Comparison of ENCODE assay signal across 8 cellular contexts in genomic region chr14:69398818-69399210, GRCh38. TPM values are rescaled to one million over a fixed set of nuclear protein-coding genes. Genes with fewer than 3 reads are reported as not detected.
A peak's percentile ranks its signal among the peaks of the same experiment; 100 is the strongest.
DNase-seq lines count a peak whose midpoint lies in the region; ATAC-seq and TF ChIP-seq lines count a peak whose summit lies in the region.

No MANE protein-coding gene starts in this region.

- no peaks in the 10 kb centered on the region for H3K9me3 ChIP-seq in Loucy (ENCODE audit: insufficient read depth, low read depth, low read length)

- peaks cover 72% of the 10 kb centered on the region for H3K4me1 ChIP-seq in Loucy (ENCODE audit: insufficient read depth, low read length, poor library complexity, severe bottlenecking)

- no peak for TF ChIP-seq CTCF in Loucy (conservative IDR thresholded peaks at IDR 0.05; ENCODE audit: low read length)

- ATAC-seq in natural killer cell treated with Interleukin-12 subunit alpha and Interleukin-12 subunit beta and Interleukin-15 and Interleukin-18, amount 100 ng/mL, for 72 hours: peak; percentile 8 to 44
- ATAC-seq in HG02870 (IDR thresholded peaks at IDR 0.05; ENCODE audit: unreplicated experiment): no peak

- no peaks in the 10 kb centered on the region for H3F3A ChIP-seq in Loucy (ENCODE audit: low read depth)

- H3K4me3 ChIP-seq in Loucy (ENCODE audit: low read length, poor library complexity, severe bottlenecking): peak overlapping the region; percentile 90

- peak overlapping the region; percentile 95 for H3K9ac ChIP-seq in Loucy (ENCODE audit: low read depth, low read length, poor library complexity, severe bottlenecking)

- no peaks in the 10 kb centered on the region for H3K27me3 Mint-ChIP-seq in activated CD4-positive, alpha-beta T cell treated with anti-CD3 and anti-CD28 coated beads, Interleukin-2, amount 10 ng/mL, durations not matched to agents 7 days and 5 days
- H3K27me3 Mint-ChIP-seq in natural killer cell treated with Interleukin-12 subunit alpha and Interleukin-12 subunit beta and Interleukin-15 and Interleukin-18, amount 100 ng/mL, for 72 hours: no peaks in the 10 kb centered on the region

- H3K4me3 Mint-ChIP-seq in activated CD4-positive, alpha-beta T cell treated with anti-CD3 and anti-CD28 coated beads, Interleukin-2, amount 10 ng/mL, durations not matched to agents 7 days and 5 days: peak overlapping the region; percentile 89
- peak overlapping the region; percentile 93 for H3K4me3 Mint-ChIP-seq in natural killer cell treated with Interleukin-12 subunit alpha and Interleukin-12 subunit beta and Interleukin-15 and Interleukin-18, amount 100 ng/mL, for 72 hours

- no peaks in the 10 kb centered on the region for H3K27me3 ChIP-seq in Loucy (ENCODE audit: insufficient read depth, low read length, poor library complexity, severe bottlenecking)

- POLR2A ChIA-PET in activated CD4-positive, alpha-beta T cell treated with anti-CD3 and anti-CD28 coated beads, Interleukin-2, amount 10 ng/mL, durations not matched to agents 7 days and 5 days (lab: Charles Lee): no interaction called here

- H3K9me2 ChIP-seq in Loucy (replicated peaks; ENCODE audit: low read depth, low read length): no peaks in the 10 kb centered on the region

- CTCF ChIA-PET in activated CD4-positive, alpha-beta T cell treated with anti-CD3 and anti-CD28 coated beads, Interleukin-2, amount 10 ng/mL, durations not matched to agents 7 days and 5 days (lab: Charles Lee): no interaction called here

- H3K27ac ChIP-seq in cingulate gyrus (ENCODE audit: low read depth, low read length): peak overlapping the region; percentile 96

- peak overlapping the region; percentile 94 for H3K4me2 ChIP-seq in Loucy (ENCODE audit: low read depth, low read length, poor library complexity, severe bottlenecking)

- peaks cover 76% of the 10 kb centered on the region for H4K20me1 ChIP-seq in Loucy (ENCODE audit: insufficient read depth, low read length, poor library complexity, severe bottlenecking)

- H3K4me1 Mint-ChIP-seq in activated CD4-positive, alpha-beta T cell treated with anti-CD3 and anti-CD28 coated beads, Interleukin-2, amount 10 ng/mL, durations not matched to agents 7 days and 5 days: peaks cover 62% of the 10 kb centered on the region
- peaks cover 27 to 48% of the 10 kb centered on the region in 2 donors for H3K4me1 Mint-ChIP-seq in natural killer cell treated with Interleukin-12 subunit alpha and Interleukin-12 subunit beta and Interleukin-15 and Interleukin-18, amount 100 ng/mL, for 72 hours (ENCODE audit: low read depth in 2 of 2)

- peaks cover 41% of the 10 kb centered on the region for H3K36me3 Mint-ChIP-seq in activated CD4-positive, alpha-beta T cell treated with anti-CD3 and anti-CD28 coated beads, Interleukin-2, amount 10 ng/mL, durations not matched to agents 7 days and 5 days (ENCODE audit: low read depth)
- H3K36me3 Mint-ChIP-seq in natural killer cell treated with Interleukin-12 subunit alpha and Interleukin-12 subunit beta and Interleukin-15 and Interleukin-18, amount 100 ng/mL, for 72 hours: peaks cover 19% of the 10 kb centered on the region

- H3K36me3 ChIP-seq in Loucy (ENCODE audit: insufficient read depth, low read length): peaks cover 23% of the 10 kb centered on the region; the same call in 1 of the 2 replicates

- no peaks in the 10 kb centered on the region for H3K9me3 Mint-ChIP-seq in activated CD4-positive, alpha-beta T cell treated with anti-CD3 and anti-CD28 coated beads, Interleukin-2, amount 10 ng/mL, durations not matched to agents 7 days and 5 days
- no peaks in the 10 kb centered on the region for H3K9me3 Mint-ChIP-seq in natural killer cell treated with Interleukin-12 subunit alpha and Interleukin-12 subunit beta and Interleukin-15 and Interleukin-18, amount 100 ng/mL, for 72 hours

- no peak for DNase-seq in activated CD4-positive, alpha-beta T cell treated with anti-CD3 and anti-CD28 coated beads, Interleukin-2, amount 10 ng/mL, durations not matched to agents 7 days and 5 days
- DNase-seq in activated CD4-positive, alpha-beta T cell treated with anti-CD3 and anti-CD28 coated beads, Interleukin-2, amount 50 U/mL, for 48 hours: no peak
- DNase-seq in natural killer cell treated with Interleukin-12 subunit alpha and Interleukin-12 subunit beta and Interleukin-15 and Interleukin-18, amount 100 ng/mL, for 72 hours (ENCODE audit: low spot score): no peak
- DNase-seq in NCI-H187 treated with DMSO at 0.1 percent for 48 hours (lab: John Stamatoyannopoulos, UW) (no peak), NOMO-1 (lab: John Stamatoyannopoulos, UW; ENCODE audit: unreplicated experiment in 2 of 2) (no peak)

- H3K27ac Mint-ChIP-seq in activated CD4-positive, alpha-beta T cell treated with anti-CD3 and anti-CD28 coated beads, Interleukin-2, amount 10 ng/mL, durations not matched to agents 7 days and 5 days: peak overlapping the region; percentile 98
- peak overlapping the region; percentile 99 to 100 for H3K27ac Mint-ChIP-seq in natural killer cell treated with Interleukin-12 subunit alpha and Interleukin-12 subunit beta and Interleukin-15 and Interleukin-18, amount 100 ng/mL, for 72 hours

- H2AFZ ChIP-seq in Loucy (ENCODE audit: low read length): peak overlapping the region; percentile 95

- peaks cover 93% of the 10 kb centered on the region for H3K79me2 ChIP-seq in Loucy (ENCODE audit: insufficient read depth, low read length)

RNA-seq across cellular contexts. Expression of gene SLC39A9, which starts 0.3 kb away (rescaled TPM):
- 10 to 100 TPM; 43.7 to 50.4 TPM for total RNA-seq in activated CD4-positive, alpha-beta T cell treated with anti-CD3 and anti-CD28 coated beads, Interleukin-2, amount 10 ng/mL, durations not matched to agents 7 days and 5 days
- total RNA-seq in natural killer cell treated with Interleukin-12 subunit alpha and Interleukin-12 subunit beta and Interleukin-15 and Interleukin-18, amount 100 ng/mL, for 72 hours: 10 to 100 TPM; 59.5 to 62.2 TPM

RNA-seq across cellular contexts. Expression of gene ERH, which starts 0.7 kb away (rescaled TPM):
- total RNA-seq in activated CD4-positive, alpha-beta T cell treated with anti-CD3 and anti-CD28 coated beads, Interleukin-2, amount 10 ng/mL, durations not matched to agents 7 days and 5 days: 100 to 1,000 TPM; 278 to 334 TPM
- total RNA-seq in natural killer cell treated with Interleukin-12 subunit alpha and Interleukin-12 subunit beta and Interleukin-15 and Interleukin-18, amount 100 ng/mL, for 72 hours: 100 to 1,000 TPM; 227 to 233 TPM
